ENCODE assay signal across 17 cellular contexts in genomic region chr12:96141216-96141944, GRCh38. TPM values are rescaled to one million over a fixed set of nuclear protein-coding genes. Genes with fewer than 3 reads are reported as not detected.
DNase-seq lines count a peak whose midpoint lies in the region; ATAC-seq and TF ChIP-seq lines count a peak whose summit lies in the region.
"Had no signal": no experiment of that assay in that cellular context is flagged by ENCODE, and none has a peak within 500 bp of the region (broad histone marks: within the 10 kb centered on the region; RNA-seq: fewer than 3 reads in every experiment).

No MANE protein-coding gene starts in this region.

- no peaks in the 10 kb centered on the region for H3K79me2 ChIP-seq in ACC112 (ENCODE audit: control insufficient read depth, insufficient read depth, low read length, unreplicated experiment)

- DNase-seq in MG63 (peak; percentile 42), dermis microvascular lymphatic vessel endothelial cell (ENCODE audit: low read depth in 2 of 2) (peak; percentile 85 to 87), left lung (no peak), UCSD-AML1 (lab: John Stamatoyannopoulos, UW; ENCODE audit: unreplicated experiment) (no peak), SK-N-DZ (ENCODE audit: low spot score) (no peak), DMS53 (lab: John Stamatoyannopoulos, UW) (no peak)
- DNase-seq: activated CD4-positive, alpha-beta T cell treated with anti-CD3 and anti-CD28 coated beads, Interleukin-2, amount 10 ng/mL, durations not matched to agents 24 days and 14 days; activated T-cell treated with anti-CD3 and anti-CD28 coated beads, Interleukin-2, amount 50 U/mL, for 48 hours; anterior cingulate cortex; Calu3; effector CD8-positive, alpha-beta T cell; NCI-H1092; NCI-H2227 treated with DMSO at 0.1 percent for 48 hours; stimulated activated CD4-positive, alpha-beta T cell treated with anti-CD3 and anti-CD28 coated beads, Interleukin-12 subunit alpha, Interleukin-12 subunit beta, amount 100 ng/mL, for 4 hours had no signal

- ATAC-seq in left lung (peak; percentile 52), GM18909 (IDR thresholded peaks at IDR 0.05; ENCODE audit: poor library complexity, unreplicated experiment) (no peak)

- H3K4me1 ChIP-seq in ACC112 (ENCODE audit: control insufficient read depth, insufficient read depth, low read length, unreplicated experiment): peaks cover 40% of the 10 kb centered on the region
- peaks cover 6 to 25% of the 10 kb centered on the region in 2 donors for H3K4me1 ChIP-seq in left lung

- intact Hi-C loops in left lung (cut with DNase I): no loop called here

- TF ChIP-seq CTCF in left lung (IDR thresholded peaks at IDR 0.05): no peak

- H3K27me3 ChIP-seq in ACC112 (ENCODE audit: insufficient read depth, low read length) (no peaks in the 10 kb centered on the region), MG63 (no peaks in the 10 kb centered on the region), left lung (no peaks in the 10 kb centered on the region)
- H3K27me3 ChIP-seq: neutrophil had no signal

- H3K9me3 ChIP-seq in MG63 (no peaks in the 10 kb centered on the region), left lung (no peaks in the 10 kb centered on the region)
- H3K9me3 ChIP-seq: neutrophil had no signal

- H3K4me3 ChIP-seq in ACC112 (ENCODE audit: low read depth, low read length) (no peak overlapping the region; the same call in 1 of the 2 replicates), MG63 (no peak overlapping the region), left lung (no peak overlapping the region)

- H3K36me3 ChIP-seq in ACC112 (ENCODE audit: insufficient read depth, low read length) (no peaks in the 10 kb centered on the region), MG63 (no peaks in the 10 kb centered on the region), left lung (no peaks in the 10 kb centered on the region)
- H3K36me3 ChIP-seq: neutrophil had no signal

- peak overlapping the region; percentile 37 for H2AFZ ChIP-seq in ACC112 (ENCODE audit: low read length, unreplicated experiment)

- H3K27ac ChIP-seq in ACC112 (ENCODE audit: low read depth, low read length) (peak overlapping the region; percentile 52), left lung (no peak overlapping the region)
- H3K27ac ChIP-seq: neutrophil had no signal

RNA-seq across cellular contexts. Expression of gene ELK3, which starts 52.8 kb away (rescaled TPM):
- total RNA-seq in MG63 (2014; rRNA removed; shearing (Covaris generic); ENCODE audit: low replicate concordance): 4.8 and 5.7 TPM in 2 replicates
- total RNA-seq in dermis microvascular lymphatic vessel endothelial cell (50.2 and 67.6 TPM in 2 replicates), left lung (10 to 100 TPM; 39.1 to 55.1 TPM)
- 4.8 and 5.1 TPM in 2 replicates for polyA plus RNA-seq in SK-N-DZ (2014; cell fraction: cytosol; rRNA removed)
- 3.1 and 4.1 TPM in 2 replicates for polyA plus RNA-seq in SK-N-DZ (2014; cell fraction: nucleus; rRNA removed)

Comparison
In these comparisons a context has a peak if more than half of its experiments do, and no peak if none do; other contexts are left out.
1. DNase-seq: peak in MG63 (single experiment) and dermis microvascular lymphatic vessel endothelial cell (2 of 2); none in left lung (0 of 2), UCSD-AML1 (single experiment), SK-N-DZ (single experiment) and DMS53 (single experiment).